8 cellular contexts compared by ENCODE assay signal in the genomic region with DNA sequence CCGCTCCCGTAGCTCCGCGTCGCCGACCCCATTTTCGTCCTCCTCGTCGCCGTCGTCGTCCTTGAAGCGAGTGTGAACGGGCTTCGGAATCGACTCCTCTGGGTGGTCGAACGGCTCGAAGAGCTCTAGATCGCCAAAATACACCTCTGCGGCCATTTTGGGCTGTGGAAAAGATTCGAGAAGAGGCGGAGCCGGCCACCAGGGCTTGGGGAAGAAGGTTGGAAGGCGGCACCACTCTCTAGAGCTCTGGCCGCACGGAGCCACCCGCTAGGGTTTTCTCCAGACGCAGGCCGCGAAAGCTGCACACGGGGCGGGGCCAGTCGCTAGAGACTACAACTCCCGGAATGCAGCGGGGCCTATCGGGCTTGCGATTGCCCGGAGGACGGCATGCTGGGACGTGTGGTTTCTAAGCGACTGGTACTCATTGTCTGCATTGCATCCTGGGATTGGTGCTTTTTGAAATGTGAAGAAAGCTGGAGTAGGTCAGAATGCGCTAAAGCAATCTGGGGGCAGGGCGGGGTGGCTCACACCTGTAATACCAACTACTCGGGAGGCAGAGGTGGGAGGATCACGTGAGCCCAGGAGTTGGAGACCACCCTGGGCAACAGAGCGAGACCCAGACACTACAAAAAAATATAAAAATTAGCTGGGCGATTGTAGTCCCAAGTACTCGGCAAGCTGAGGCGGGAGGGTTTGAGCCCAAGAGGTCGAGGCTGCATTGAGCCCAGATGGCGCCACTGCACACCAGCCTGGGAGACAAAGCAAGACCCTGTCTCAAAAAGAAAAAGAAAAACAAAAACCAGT. TPM values are rescaled to one million over a fixed set of nuclear protein-coding genes. Genes with fewer than 3 reads are reported as not detected.
DNase-seq lines count a peak whose midpoint lies in the region; TF ChIP-seq lines count a peak whose summit lies in the region.

TSS of gene ZCCHC8 (minus strand) at position 248 of the 804 bp plus-strand sequence. CDS start at position 156, 92 bp downstream.

- TF ChIP-seq CTCF in subcutaneous adipose tissue (IDR thresholded peaks at IDR 0.05; ENCODE audit: low read depth) = no peak

- H3K36me3 ChIP-seq in neuronal stem cell (replicated peaks in 1 of 2; ENCODE audit: control insufficient read depth in 2 of 2, insufficient read depth in 2 of 2, low read length in 2 of 2) = peaks cover 11 to 69% of the 10 kb centered on the region in 2 donors

- peak within 1 kb of the TSS; percentile 97 for H3K27ac ChIP-seq in neuronal stem cell (replicated peaks; ENCODE audit: low read length)

- POLR2A ChIA-PET in HEK293T (lab: Yijun Ruan, JAX) = interaction anchor here (0.7 to 5.3 kb wide), 23 partner anchors 9 to 252 kb away, joined by 3 to 47 read pairs (median 5); partner anchors contain the start of genes CLIP1, DENR, KNTC1 and RSRC2

- H2BK15ac ChIP-seq in neuronal stem cell (ENCODE audit: low read length) = peak within 1 kb of the TSS; percentile 98

- H2BK5ac ChIP-seq in neuronal stem cell (ENCODE audit: low read length) = peak within 1 kb of the TSS; percentile 99

- peak within 1 kb of the TSS; percentile 96 for H3K9ac ChIP-seq in neuronal stem cell (ENCODE audit: low read depth, low read length, poor library complexity)

- peak within 1 kb of the TSS; percentile 96 for H3K18ac ChIP-seq in neuronal stem cell (ENCODE audit: low read length)

- H4K91ac ChIP-seq in neuronal stem cell (ENCODE audit: low read depth, low read length, poor library complexity) = peak within 1 kb of the TSS; percentile 64

- peaks cover 3% of the 10 kb centered on the region for H3K79me1 ChIP-seq in neuronal stem cell (ENCODE audit: low read depth, low read length)

- H3K23ac ChIP-seq in neuronal stem cell (ENCODE audit: low read depth, low read length, poor library complexity) = peak within 1 kb of the TSS; percentile 93

- H2BK120ac ChIP-seq in neuronal stem cell (ENCODE audit: low read depth, low read length) = peak within 1 kb of the TSS; percentile 94

- H2AK5ac ChIP-seq in neuronal stem cell (ENCODE audit: low read depth, low read length) = no peak within 1 kb of the TSS

- CTCF ChIA-PET in HEK293T (lab: Yijun Ruan, JAX) = interaction anchor here (0.6 kb wide), 1 partner anchor 139 kb away, joined by 3 read pairs; no protein-coding TSS in a partner anchor

- peak; percentile 96 for DNase-seq in GM04504 (ENCODE audit: low read depth)
- peak; percentile 88 for DNase-seq in HEK293T (ENCODE audit: extremely low spot score)
- DNase-seq in MV-4-11 (lab: John Stamatoyannopoulos, UW) = peak; percentile 98
- DNase-seq in SK-MEL-5 (ENCODE audit: low read depth, low spot score) = peak; percentile 99
- peak; percentile 98 for DNase-seq in activated naive CD4-positive, alpha-beta T cell treated with Interleukin-2 at 50 U/mL for 16 hours
- peak; percentile 97 for DNase-seq in foreskin melanocyte
- DNase-seq in neuronal stem cell (ENCODE audit: low spot score) = peak; percentile 96

- H4K8ac ChIP-seq in neuronal stem cell (ENCODE audit: low read depth, low read length) = no peak within 1 kb of the TSS

- no CpG with 5 or more reads among the region's 52 CpGs for WGBS in neuronal stem cell (ENCODE audit: extremely low coverage in 2 of 2, insufficient read length in 2 of 2, insufficient replicate concordance in 1 of 2), 2 donors

- H3K4ac ChIP-seq in neuronal stem cell (ENCODE audit: low read length) = peak within 1 kb of the TSS; percentile 89

- no peaks in the 10 kb centered on the region for H3K9me3 ChIP-seq in neuronal stem cell (replicated peaks in 1 of 2; ENCODE audit: control insufficient read depth in 2 of 2, insufficient read depth in 1 of 2, low read depth in 1 of 2, low read length in 2 of 2)

- H3K4me3 ChIP-seq in neuronal stem cell (ENCODE audit: low read length in 2 of 2) = peak within 1 kb of the TSS; percentile 92

- peak within 1 kb of the TSS; percentile 91 for H2AFZ ChIP-seq in neuronal stem cell (ENCODE audit: low read length)

- peak within 1 kb of the TSS; percentile 89 for H3K14ac ChIP-seq in neuronal stem cell (ENCODE audit: low read length)

- no peaks in the 10 kb centered on the region for H3K27me3 ChIP-seq in neuronal stem cell (ENCODE audit: control insufficient read depth in 3 of 3, insufficient read depth in 3 of 3, low read depth in 1 of 3, low read length in 3 of 3)

- H3K4me2 ChIP-seq in neuronal stem cell (ENCODE audit: insufficient read depth, low read length, poor library complexity, severe bottlenecking) = peak within 1 kb of the TSS; percentile 52

- in situ Hi-C loops in SK-MEL-5 (cut with HindIII; ENCODE audit: low pct_unique_long_range_greater_than_20kb, low sequenced_read_pairs) = no loop called here

- H2BK12ac ChIP-seq in neuronal stem cell (ENCODE audit: low read length) = no peak within 1 kb of the TSS

- peaks cover 0 to 5% of the 10 kb centered on the region in 2 donors for H3K4me1 ChIP-seq in neuronal stem cell (ENCODE audit: control insufficient read depth in 2 of 2, insufficient read depth in 1 of 2, low read depth in 1 of 2, low read length in 2 of 2)

TF ChIP-seq in HEK293T, 16 proteins besides CTCF, POLR2A, EP300 and RAD21:
- no peak; the same call in 1 of the 2 replicates for TF ChIP-seq HDGF (IDR thresholded peaks at IDR 0.05; ENCODE audit: borderline replicate concordance)
- TF ChIP-seq NFRKB (IDR thresholded peaks at IDR 0.05) = no peak
- TF ChIP-seq FOXK2 (IDR thresholded peaks at IDR 0.05) = no peak
- peak; percentile 39; the same call in 1 of the 2 replicates for TF ChIP-seq ELF4 (IDR thresholded peaks at IDR 0.05)
- no peak for TF ChIP-seq LEF1 (IDR thresholded peaks at IDR 0.05; ENCODE audit: borderline replicate concordance)
- TF ChIP-seq CTBP1 (IDR thresholded peaks at IDR 0.05; ENCODE audit: borderline replicate concordance) = no peak
- TF ChIP-seq ARNT (IDR thresholded peaks at IDR 0.05) = peak; percentile 93
- TF ChIP-seq FOXA1 (IDR thresholded peaks at IDR 0.05) = no peak
- TF ChIP-seq SUZ12 (IDR thresholded peaks at IDR 0.05) = no peak; the same call in 1 of the 2 replicates
- TF ChIP-seq SP1 (IDR thresholded peaks at IDR 0.05) = no peak

RNA-seq across cellular contexts. Expression of gene ZCCHC8, which starts in this region (rescaled TPM):
- total RNA-seq in SK-MEL-5 (2014; rRNA removed; shearing (Covaris generic)) = 23.8 and 25.4 TPM in 2 replicates
- polyA plus RNA-seq in SK-MEL-5 (2015; cell fraction: cytosol; rRNA removed) = 19.6 and 22.4 TPM in 2 replicates
- 96.5 and 123 TPM in 2 replicates for polyA plus RNA-seq in SK-MEL-5 (2015; cell fraction: nucleus; rRNA removed)
- 19.3 TPM for polyA plus RNA-seq in neuronal stem cell (2013, experiment 1 of 2)
- 19.3 TPM for polyA plus RNA-seq in neuronal stem cell (2013, experiment 2 of 2)
- 10 to 100 TPM; 24.4 to 33.4 (median 28.9) TPM for total RNA-seq in subcutaneous adipose tissue

Comparison
In these comparisons a context has a peak if more than half of its experiments do, and no peak if none do; other contexts are left out.
1. Peak in every context shown above with its lines: DNase-seq, H3K4me3 ChIP-seq and H3K27ac ChIP-seq.